21 cellular contexts compared by ENCODE assay signal in genomic region chr20:38228436-38228835, GRCh38. TPM values are rescaled to one million over a fixed set of nuclear protein-coding genes. Genes with fewer than 3 reads are reported as not detected.
DNase-seq lines count a peak whose midpoint lies in the region; ATAC-seq and TF ChIP-seq lines count a peak whose summit lies in the region.
"Had no signal": no experiment of that assay in that cellular context is flagged by ENCODE, and none has a peak within 500 bp of the region (broad histone marks: within the 10 kb centered on the region; RNA-seq: fewer than 3 reads in every experiment).

No MANE protein-coding gene starts in this region.

- RAD21 ChIA-PET in HCT116 (lab: Charles Lee; ENCODE audit: low non-redundant PET in 1 of 2, low total read pairs in 2 of 2, uncharacterized antibody in 2 of 2, unreplicated experiment in 2 of 2), result no interaction called here

- no peak overlapping the region for H3K9ac ChIP-seq in HCT116 (ENCODE audit: low read length)
- no peak overlapping the region for H3K9ac ChIP-seq in PC-3 (ENCODE audit: low read length)

- H3K4me1 ChIP-seq in A673 (ENCODE audit: insufficient read depth, low read length, poor library complexity, severe bottlenecking), result no peaks in the 10 kb centered on the region
- H3K4me1 ChIP-seq in HCT116 (ENCODE audit: control insufficient read depth in 1 of 2, insufficient read depth in 2 of 2, low read length in 2 of 2), result no peaks in the 10 kb centered on the region
- H3K4me1 ChIP-seq in PC-3 (ENCODE audit: insufficient read depth, low read length), result no peaks in the 10 kb centered on the region

- no peaks in the 10 kb centered on the region for H4K20me1 ChIP-seq in HCT116 (ENCODE audit: insufficient read depth)
- no peaks in the 10 kb centered on the region for H4K20me1 ChIP-seq in PC-3 (ENCODE audit: low read length)

- H3K36me3 ChIP-seq in A673 (ENCODE audit: insufficient read depth, low read length, poor library complexity, severe bottlenecking) (no peaks in the 10 kb centered on the region), HCT116 (ENCODE audit: control insufficient read depth in 1 of 2, insufficient read depth in 2 of 2, low read length in 2 of 2) (no peaks in the 10 kb centered on the region), PC-3 (ENCODE audit: low read depth, low read length) (no peaks in the 10 kb centered on the region)
- H3K36me3 ChIP-seq: suprapubic skin had no signal

- POLR2A ChIA-PET in A673 (lab: Charles Lee; ENCODE audit: low non-redundant PET), result no interaction called here
- POLR2A ChIA-PET in HCT116 (lab: Charles Lee), result no interaction called here
- POLR2A ChIA-PET in PC-3 (lab: Charles Lee; ENCODE audit: unreplicated experiment), result no interaction called here

- no peak overlapping the region for H2AFZ ChIP-seq in HCT116 (ENCODE audit: low read depth, low read length, poor library complexity, severe bottlenecking)
- no peak overlapping the region for H2AFZ ChIP-seq in PC-3 (ENCODE audit: low read length)

- H3K9me2 ChIP-seq in HCT116 (ENCODE audit: insufficient read depth) (no peaks in the 10 kb centered on the region), PC-3 (replicated peaks; ENCODE audit: low read length) (no peaks in the 10 kb centered on the region)

- BruUV-seq in A673 (replicated peaks; lab: Mats Ljungman, UMichigan), result no TSS peak
- no TSS peak for BruUV-seq in HCT116 (replicated peaks; lab: Mats Ljungman, UMichigan)
- BruUV-seq in PC-3 (replicated peaks; lab: Mats Ljungman, UMichigan), result no TSS peak

- H3K9me3 ChIP-seq in A673 (ENCODE audit: low read depth, low read length, poor library complexity, severe bottlenecking), result no peaks in the 10 kb centered on the region
- no peaks in the 10 kb centered on the region for H3K9me3 ChIP-seq in HCT116 (ENCODE audit: control insufficient read depth in 1 of 2, insufficient read depth in 1 of 2, low read depth in 1 of 2, low read length in 2 of 2)
- H3K9me3 ChIP-seq in PC-3 (ENCODE audit: low read length), result no peaks in the 10 kb centered on the region
- H3K9me3 ChIP-seq: mucosa of descending colon, suprapubic skin had no signal

- H3F3A ChIP-seq in PC-3 (ENCODE audit: low read length, unreplicated experiment), result no peaks in the 10 kb centered on the region

- no peak for TF ChIP-seq CTCF in A673 (conservative IDR thresholded peaks at IDR 0.05; ENCODE audit: low read depth, low read length)
- no peak for TF ChIP-seq CTCF in HCT116 (IDR thresholded peaks at IDR 0.05 in 2 of 3, conservative IDR thresholded peaks at IDR 0.05 in 1 of 3; ENCODE audit: borderline replicate concordance in 1 of 3, insufficient read depth in 1 of 3, low read depth in 2 of 3, low read length in 2 of 3)
- no peak for TF ChIP-seq CTCF in PC-3 (conservative IDR thresholded peaks at IDR 0.05; ENCODE audit: low read depth, low read length)

- no peak overlapping the region for H3K4me2 ChIP-seq in HCT116 (ENCODE audit: low read length)
- no peak overlapping the region for H3K4me2 ChIP-seq in PC-3 (ENCODE audit: low read length)

- H3K4me3 ChIP-seq in A673 (ENCODE audit: low read depth, low read length, poor library complexity, severe bottlenecking) (no peak overlapping the region), HCT116 (replicated peaks in 1 of 2; ENCODE audit: low read depth in 1 of 2, low read length in 2 of 2) (no peak overlapping the region), PC-3 (ENCODE audit: low read length) (no peak overlapping the region)
- H3K4me3 ChIP-seq: mucosa of descending colon, suprapubic skin had no signal

- ATAC-seq in HCT116 (peak; percentile 46; the same call in 1 of the 2 replicates), PC-3 (no peak), HG03354 (IDR thresholded peaks at IDR 0.05; ENCODE audit: poor library complexity, severe bottlenecking, unreplicated experiment) (no peak)
- ATAC-seq: activated T-cell treated with anti-CD3 and anti-CD28 coated beads, Interleukin-2, amount 50 U/mL, for 72 hours; mucosa of descending colon had no signal

- no peak for TF ChIP-seq POLR2A in HCT116 (IDR thresholded peaks at IDR 0.05; ENCODE audit: borderline replicate concordance, extremely low read depth, insufficient read depth, insufficient read length)

- H3K79me2 ChIP-seq in HCT116 (ENCODE audit: insufficient read depth, low read length) (no peaks in the 10 kb centered on the region), PC-3 (ENCODE audit: low read length) (no peaks in the 10 kb centered on the region)

- peak; percentile 37 for DNase-seq in A673 (ENCODE audit: low spot score)
- no peak for DNase-seq in HCT116 (ENCODE audit: low read depth, low spot score)
- peak; percentile 33 for DNase-seq in PC-3
- DNase-seq in dermis blood vessel endothelial cell, result peak; percentile 20
- no peak for DNase-seq in COLO668 (lab: John Stamatoyannopoulos, UW; ENCODE audit: unreplicated experiment)
- DNase-seq in stimulated activated naive CD4-positive, alpha-beta T cell (lab: John Stamatoyannopoulos, UW), result no peak
- no peak for DNase-seq in LoVo (ENCODE audit: low spot score)
- DNase-seq: activated CD4-positive, CD25-positive, alpha-beta regulatory T cell treated with anti-CD3 and anti-CD28 coated beads, Interleukin-2, amount 50 U/mL, for 72 hours; activated CD8-positive, alpha-beta memory T cell treated with anti-CD3 and anti-CD28 coated beads for 24 hours; activated T-cell treated with anti-CD3 and anti-CD28 coated beads, Interleukin-2, amount 50 U/mL, for 72 hours; CD8-positive, alpha-beta memory T cell; cortex of kidney; DMS79; mucosa of descending colon; NCI-H1092 treated with DMSO at 0.1 percent for 48 hours; NCI-H2107; NCI-H526; SIG-M5 had no signal

- intact Hi-C loops in A673 (cut with micrococcal nuclease; ENCODE audit: unreplicated experiment) (no loop called here), HCT116 (cut with micrococcal nuclease) (no loop called here), PC-3 (cut with micrococcal nuclease) (loop anchor here (2.0 kb wide), 1 partner anchor 86 kb away; no protein-coding TSS in a partner anchor)

- H3K27me3 ChIP-seq in A673 (replicated peaks; ENCODE audit: insufficient read depth, low read depth, low read length, poor library complexity) (no peaks in the 10 kb centered on the region), HCT116 (ENCODE audit: insufficient read depth, low read length) (no peaks in the 10 kb centered on the region), PC-3 (ENCODE audit: low read length) (no peaks in the 10 kb centered on the region)
- H3K27me3 ChIP-seq: suprapubic skin had no signal

- CTCF ChIA-PET in A673 (lab: Charles Lee) (interaction anchor here (0.8 kb wide), 1 partner anchor 236 kb away, joined by 3 read pairs; no protein-coding TSS in a partner anchor), HCT116 (lab: Charles Lee) (interaction anchor here (1.3 to 2.2 kb wide), 4 partner anchors 8 to 180 kb away, joined by 4 to 9 read pairs (median 6); no protein-coding TSS in a partner anchor), PC-3 (lab: Charles Lee) (interaction anchor here (0.6 to 1.0 kb wide), 4 partner anchors 85 to 128 kb away, joined by 3 to 4 read pairs (median 4); no protein-coding TSS in a partner anchor)

- H3K27ac ChIP-seq in A673 (ENCODE audit: low read depth, low read length, poor library complexity, severe bottlenecking), result no peak overlapping the region
- H3K27ac ChIP-seq in HCT116 (ENCODE audit: low read depth, low read length), result no peak overlapping the region
- no peak overlapping the region for H3K27ac ChIP-seq in PC-3 (ENCODE audit: low read length)
- H3K27ac ChIP-seq: suprapubic skin had no signal

- no peak for TF ChIP-seq RAD21 in HCT116 (IDR thresholded peaks at IDR 0.05; ENCODE audit: low read depth)

TF ChIP-seq in HCT116, 20 proteins besides CTCF, POLR2A, EP300 and RAD21:
- TF ChIP-seq SRF (IDR thresholded peaks at IDR 0.05; ENCODE audit: low read depth) (no peak), EGR1 (IDR thresholded peaks at IDR 0.05; ENCODE audit: low read depth) (no peak), FOSL1 (IDR thresholded peaks at IDR 0.05; ENCODE audit: low read depth) (no peak), SIN3A (IDR thresholded peaks at IDR 0.05; ENCODE audit: low read depth) (no peak), ATF3 (IDR thresholded peaks at IDR 0.05) (no peak), TCF7L2 (IDR thresholded peaks at IDR 0.05; ENCODE audit: borderline replicate concordance, extremely low read depth, insufficient read depth, insufficient read length) (no peak), YY1 (IDR thresholded peaks at IDR 0.05; ENCODE audit: extremely low read depth, insufficient replicate concordance, low read depth, low read length) (no peak), CBX3 (IDR thresholded peaks at IDR 0.05; ENCODE audit: low read depth) (no peak), JUND (IDR thresholded peaks at IDR 0.05) (no peak)
- TF ChIP-seq, protein P1, sequence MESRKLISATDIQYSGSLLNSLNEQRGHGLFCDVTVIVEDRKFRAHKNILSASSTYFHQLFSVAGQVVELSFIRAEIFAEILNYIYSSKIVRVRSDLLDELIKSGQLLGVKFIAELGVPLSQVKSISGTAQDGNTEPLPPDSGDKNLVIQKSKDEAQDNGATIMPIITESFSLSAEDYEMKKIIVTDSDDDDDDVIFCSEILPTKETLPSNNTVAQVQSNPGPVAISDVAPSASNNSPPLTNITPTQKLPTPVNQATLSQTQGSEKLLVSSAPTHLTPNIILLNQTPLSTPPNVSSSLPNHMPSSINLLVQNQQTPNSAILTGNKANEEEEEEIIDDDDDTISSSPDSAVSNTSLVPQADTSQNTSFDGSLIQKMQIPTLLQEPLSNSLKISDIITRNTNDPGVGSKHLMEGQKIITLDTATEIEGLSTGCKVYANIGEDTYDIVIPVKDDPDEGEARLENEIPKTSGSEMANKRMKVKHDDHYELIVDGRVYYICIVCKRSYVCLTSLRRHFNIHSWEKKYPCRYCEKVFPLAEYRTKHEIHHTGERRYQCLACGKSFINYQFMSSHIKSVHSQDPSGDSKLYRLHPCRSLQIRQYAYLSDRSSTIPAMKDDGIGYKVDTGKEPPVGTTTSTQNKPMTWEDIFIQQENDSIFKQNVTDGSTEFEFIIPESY (IDR thresholded peaks at IDR 0.05; ENCODE audit: extremely low read depth, insufficient replicate concordance, low read length), result no peak

RNA-seq across cellular contexts. Expression of gene KIAA1755, which starts 32.1 kb away (rescaled TPM):
- not detected in 2 replicates for total RNA-seq in A673 (2021)
- not detected for total RNA-seq in HCT116 (2021; ENCODE audit: unreplicated experiment)
- 0.04 TPM in 1 of 2 replicates, not detected in the other for polyA plus RNA-seq in HCT116 (2012)
- total RNA-seq in PC-3 (2014; rRNA removed), result 0.44 and 0.86 TPM in 2 replicates
- 0.05 and 0.51 TPM in 2 replicates for total RNA-seq in dermis blood vessel endothelial cell
- total RNA-seq: activated T-cell treated with anti-CD3 and anti-CD28 coated beads, Interleukin-2, amount 50 U/mL, for 72 hours; CD8-positive, alpha-beta memory T cell; OCI-LY7 had no signal
- polyA plus RNA-seq: CD8-positive, alpha-beta memory T cell had no signal

Comparison
In these comparisons a context has a peak if more than half of its experiments do, and no peak if none do; other contexts are left out.
1. DNase-seq: peak in A673 (single experiment), PC-3 (single experiment) and dermis blood vessel endothelial cell (single experiment); none in HCT116 (single experiment), COLO668 (single experiment), stimulated activated naive CD4-positive, alpha-beta T cell (0 of 6) and LoVo (single experiment).